17 cellular contexts compared by ENCODE assay signal in the genomic region with DNA sequence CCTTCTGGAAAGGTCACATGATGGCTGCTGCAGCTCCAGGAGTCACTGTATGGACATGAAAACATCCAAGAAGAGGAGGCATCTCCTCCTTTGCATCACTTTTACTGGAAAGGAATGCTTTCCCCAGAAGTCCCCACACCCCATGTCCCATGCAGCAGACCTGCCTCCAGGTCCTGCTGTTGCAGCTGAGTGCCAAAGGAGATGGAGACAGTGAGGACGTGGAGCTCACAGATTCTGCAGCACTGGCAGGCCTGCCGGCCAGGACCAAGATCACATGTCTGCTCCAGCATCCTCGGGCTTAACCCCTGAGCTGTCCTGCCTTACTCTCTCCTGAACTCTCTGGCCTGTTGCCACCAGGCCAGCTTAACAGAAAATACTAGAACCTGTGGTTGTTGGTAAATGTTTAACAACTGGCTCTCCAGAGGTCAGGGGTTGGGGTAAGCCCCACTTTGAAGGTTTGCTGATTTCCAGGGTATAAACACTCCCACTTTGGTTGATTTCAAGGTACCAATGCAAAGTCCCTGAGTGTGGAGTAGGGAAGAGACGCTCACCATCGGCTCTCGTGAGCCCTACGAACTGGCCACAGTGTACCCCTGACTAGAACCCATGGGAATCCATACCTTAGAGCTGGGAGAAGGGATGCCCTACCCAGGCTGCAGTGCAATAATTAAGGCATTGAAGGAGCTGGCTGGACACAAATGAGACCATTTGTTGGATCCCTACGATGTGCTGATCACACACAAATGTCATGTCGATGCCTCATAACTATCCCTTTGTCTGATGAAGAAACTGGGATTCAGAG.
"Had no signal": no experiment of that assay in that cellular context is flagged by ENCODE, and none has a peak within 500 bp of the region (broad histone marks: within the 10 kb centered on the region; RNA-seq: fewer than 3 reads in every experiment).

No MANE protein-coding gene starts in this region.

- H3K27ac Mint-ChIP-seq: activated CD4-positive, alpha-beta T cell treated with anti-CD3 and anti-CD28 coated beads, Interleukin-2, amount 10 ng/mL, durations not matched to agents 24 days and 14 days; brain; neural progenitor cell; stimulated activated naive B cell treated with anti-CD40 and anti-IgM and Interleukin-4, amounts not matched to agents 10 μg/mL and 1 μg/mL and 100 μg/mL, for 72 hours; T-helper 17 cell had no signal

- H3K4me1 Mint-ChIP-seq: brain, neural progenitor cell had no signal

- H3K27me3 Mint-ChIP-seq: brain; central memory CD8-positive, alpha-beta T cell had no signal

- H3K9me3 Mint-ChIP-seq: activated CD4-positive, alpha-beta T cell treated with anti-CD3 and anti-CD28 coated beads, Interleukin-2, amount 10 ng/mL, durations not matched to agents 24 days and 14 days; activated naive CD4-positive, alpha-beta T cell treated with anti-CD3 and anti-CD28 coated beads, Interleukin-2, amount 50 U/mL, for 72 hours; central memory CD8-positive, alpha-beta T cell had no signal

- DNase-seq: activated CD4-positive, alpha-beta T cell treated with anti-CD3 and anti-CD28 coated beads, Interleukin-2, amount 10 ng/mL, durations not matched to agents 24 days and 14 days; activated CD8-positive, alpha-beta memory T cell treated with anti-CD3 and anti-CD28 coated beads for 24 hours; activated gamma-delta T cell; foreskin melanocyte; lower lobe of right lung; midbrain; pancreas; stimulated activated CD4-positive, alpha-beta T cell treated with anti-CD3 and anti-CD28 coated beads, Interleukin-12 subunit alpha, Interleukin-12 subunit beta, amount 100 ng/mL, for 4 hours; stimulated activated naive B cell treated with anti-CD40 and anti-IgM and Interleukin-4, amounts not matched to agents 10 μg/mL and 1 μg/mL and 100 μg/mL, for 72 hours; T-helper 17 cell; thyroid gland; uterus; WERI-Rb-1 had no signal

- H3K36me3 Mint-ChIP-seq: activated naive CD4-positive, alpha-beta T cell treated with anti-CD3 and anti-CD28 coated beads, Interleukin-2, amount 50 U/mL, for 72 hours; brain had no signal

- ATAC-seq: activated naive CD4-positive, alpha-beta T cell treated with anti-CD3 and anti-CD28 coated beads, Interleukin-2, amount 50 U/mL, for 72 hours; lower lobe of right lung; pancreas; stimulated activated naive B cell treated with anti-CD40 and anti-IgM and Interleukin-4, amounts not matched to agents 10 μg/mL and 1 μg/mL and 100 μg/mL, for 72 hours; T-helper 17 cell had no signal

- H3K4me3 Mint-ChIP-seq: activated CD4-positive, alpha-beta T cell treated with anti-CD3 and anti-CD28 coated beads, Interleukin-2, amount 10 ng/mL, durations not matched to agents 24 days and 14 days; brain; central memory CD8-positive, alpha-beta T cell; stimulated activated naive B cell treated with anti-CD40 and anti-IgM and Interleukin-4, amounts not matched to agents 10 μg/mL and 1 μg/mL and 100 μg/mL, for 72 hours; T-helper 17 cell had no signal
